ENCODE assay signal across 1 cellular context in the genomic region with DNA sequence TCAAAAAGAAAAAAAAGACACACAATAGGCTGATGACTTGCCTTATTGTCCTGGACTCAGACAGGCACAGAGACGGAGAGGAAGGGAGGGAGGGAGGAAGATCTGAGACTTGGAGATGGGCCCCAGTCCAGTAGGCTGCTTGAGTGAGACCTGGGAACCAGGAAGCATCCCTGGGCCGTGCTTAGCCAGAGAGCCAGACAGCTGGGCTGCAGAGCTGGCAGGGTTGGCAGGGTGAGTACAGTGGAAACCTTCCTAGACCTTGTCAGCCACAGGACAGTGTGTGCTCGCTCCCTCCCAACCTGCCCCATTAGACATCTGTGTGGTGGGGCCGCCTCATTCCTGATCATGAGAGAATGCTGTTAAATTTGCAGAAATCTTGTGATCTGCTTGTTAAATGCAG.
TF ChIP-seq lines count a peak whose summit lies in the region.

No MANE protein-coding gene starts in this region.

TF ChIP-seq in H1, 55 proteins besides CTCF, POLR2A, EP300 and RAD21 (continued from another document):
- TF ChIP-seq, protein P1, sequence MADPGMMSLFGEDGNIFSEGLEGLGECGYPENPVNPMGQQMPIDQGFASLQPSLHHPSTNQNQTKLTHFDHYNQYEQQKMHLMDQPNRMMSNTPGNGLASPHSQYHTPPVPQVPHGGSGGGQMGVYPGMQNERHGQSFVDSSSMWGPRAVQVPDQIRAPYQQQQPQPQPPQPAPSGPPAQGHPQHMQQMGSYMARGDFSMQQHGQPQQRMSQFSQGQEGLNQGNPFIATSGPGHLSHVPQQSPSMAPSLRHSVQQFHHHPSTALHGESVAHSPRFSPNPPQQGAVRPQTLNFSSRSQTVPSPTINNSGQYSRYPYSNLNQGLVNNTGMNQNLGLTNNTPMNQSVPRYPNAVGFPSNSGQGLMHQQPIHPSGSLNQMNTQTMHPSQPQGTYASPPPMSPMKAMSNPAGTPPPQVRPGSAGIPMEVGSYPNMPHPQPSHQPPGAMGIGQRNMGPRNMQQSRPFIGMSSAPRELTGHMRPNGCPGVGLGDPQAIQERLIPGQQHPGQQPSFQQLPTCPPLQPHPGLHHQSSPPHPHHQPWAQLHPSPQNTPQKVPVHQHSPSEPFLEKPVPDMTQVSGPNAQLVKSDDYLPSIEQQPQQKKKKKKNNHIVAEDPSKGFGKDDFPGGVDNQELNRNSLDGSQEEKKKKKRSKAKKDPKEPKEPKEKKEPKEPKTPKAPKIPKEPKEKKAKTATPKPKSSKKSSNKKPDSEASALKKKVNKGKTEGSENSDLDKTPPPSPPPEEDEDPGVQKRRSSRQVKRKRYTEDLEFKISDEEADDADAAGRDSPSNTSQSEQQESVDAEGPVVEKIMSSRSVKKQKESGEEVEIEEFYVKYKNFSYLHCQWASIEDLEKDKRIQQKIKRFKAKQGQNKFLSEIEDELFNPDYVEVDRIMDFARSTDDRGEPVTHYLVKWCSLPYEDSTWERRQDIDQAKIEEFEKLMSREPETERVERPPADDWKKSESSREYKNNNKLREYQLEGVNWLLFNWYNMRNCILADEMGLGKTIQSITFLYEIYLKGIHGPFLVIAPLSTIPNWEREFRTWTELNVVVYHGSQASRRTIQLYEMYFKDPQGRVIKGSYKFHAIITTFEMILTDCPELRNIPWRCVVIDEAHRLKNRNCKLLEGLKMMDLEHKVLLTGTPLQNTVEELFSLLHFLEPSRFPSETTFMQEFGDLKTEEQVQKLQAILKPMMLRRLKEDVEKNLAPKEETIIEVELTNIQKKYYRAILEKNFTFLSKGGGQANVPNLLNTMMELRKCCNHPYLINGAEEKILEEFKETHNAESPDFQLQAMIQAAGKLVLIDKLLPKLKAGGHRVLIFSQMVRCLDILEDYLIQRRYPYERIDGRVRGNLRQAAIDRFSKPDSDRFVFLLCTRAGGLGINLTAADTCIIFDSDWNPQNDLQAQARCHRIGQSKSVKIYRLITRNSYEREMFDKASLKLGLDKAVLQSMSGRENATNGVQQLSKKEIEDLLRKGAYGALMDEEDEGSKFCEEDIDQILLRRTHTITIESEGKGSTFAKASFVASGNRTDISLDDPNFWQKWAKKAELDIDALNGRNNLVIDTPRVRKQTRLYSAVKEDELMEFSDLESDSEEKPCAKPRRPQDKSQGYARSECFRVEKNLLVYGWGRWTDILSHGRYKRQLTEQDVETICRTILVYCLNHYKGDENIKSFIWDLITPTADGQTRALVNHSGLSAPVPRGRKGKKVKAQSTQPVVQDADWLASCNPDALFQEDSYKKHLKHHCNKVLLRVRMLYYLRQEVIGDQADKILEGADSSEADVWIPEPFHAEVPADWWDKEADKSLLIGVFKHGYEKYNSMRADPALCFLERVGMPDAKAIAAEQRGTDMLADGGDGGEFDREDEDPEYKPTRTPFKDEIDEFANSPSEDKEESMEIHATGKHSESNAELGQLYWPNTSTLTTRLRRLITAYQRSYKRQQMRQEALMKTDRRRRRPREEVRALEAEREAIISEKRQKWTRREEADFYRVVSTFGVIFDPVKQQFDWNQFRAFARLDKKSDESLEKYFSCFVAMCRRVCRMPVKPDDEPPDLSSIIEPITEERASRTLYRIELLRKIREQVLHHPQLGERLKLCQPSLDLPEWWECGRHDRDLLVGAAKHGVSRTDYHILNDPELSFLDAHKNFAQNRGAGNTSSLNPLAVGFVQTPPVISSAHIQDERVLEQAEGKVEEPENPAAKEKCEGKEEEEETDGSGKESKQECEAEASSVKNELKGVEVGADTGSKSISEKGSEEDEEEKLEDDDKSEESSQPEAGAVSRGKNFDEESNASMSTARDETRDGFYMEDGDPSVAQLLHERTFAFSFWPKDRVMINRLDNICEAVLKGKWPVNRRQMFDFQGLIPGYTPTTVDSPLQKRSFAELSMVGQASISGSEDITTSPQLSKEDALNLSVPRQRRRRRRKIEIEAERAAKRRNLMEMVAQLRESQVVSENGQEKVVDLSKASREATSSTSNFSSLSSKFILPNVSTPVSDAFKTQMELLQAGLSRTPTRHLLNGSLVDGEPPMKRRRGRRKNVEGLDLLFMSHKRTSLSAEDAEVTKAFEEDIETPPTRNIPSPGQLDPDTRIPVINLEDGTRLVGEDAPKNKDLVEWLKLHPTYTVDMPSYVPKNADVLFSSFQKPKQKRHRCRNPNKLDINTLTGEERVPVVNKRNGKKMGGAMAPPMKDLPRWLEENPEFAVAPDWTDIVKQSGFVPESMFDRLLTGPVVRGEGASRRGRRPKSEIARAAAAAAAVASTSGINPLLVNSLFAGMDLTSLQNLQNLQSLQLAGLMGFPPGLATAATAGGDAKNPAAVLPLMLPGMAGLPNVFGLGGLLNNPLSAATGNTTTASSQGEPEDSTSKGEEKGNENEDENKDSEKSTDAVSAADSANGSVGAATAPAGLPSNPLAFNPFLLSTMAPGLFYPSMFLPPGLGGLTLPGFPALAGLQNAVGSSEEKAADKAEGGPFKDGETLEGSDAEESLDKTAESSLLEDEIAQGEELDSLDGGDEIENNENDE (IDR thresholded peaks at IDR 0.05; ENCODE audit: insufficient replicate concordance, low read length), result no peak
- no peak for TF ChIP-seq CHD2 (IDR thresholded peaks at IDR 0.05; ENCODE audit: low read length)
- TF ChIP-seq PHF8 (conservative IDR thresholded peaks at IDR 0.05; ENCODE audit: low read depth, low read length), result no peak
- TF ChIP-seq TBP (IDR thresholded peaks at IDR 0.05; ENCODE audit: low read depth, low read length), result no peak
- no peak for TF ChIP-seq HDAC2 (IDR thresholded peaks at IDR 0.05; ENCODE audit: borderline replicate concordance in 1 of 2, low read depth in 2 of 2, low read length in 2 of 2)
TF ChIP-seq in H1: peak in this region for 0.
